9 cellular contexts compared by ENCODE assay signal in genomic region chr5:132474131-132474723, GRCh38. TPM values are rescaled to one million over a fixed set of nuclear protein-coding genes. Genes with fewer than 3 reads are reported as not detected.
A peak's percentile ranks its signal among the peaks of the same experiment; 100 is the strongest.
DNase-seq lines count a peak whose midpoint lies in the region; TF ChIP-seq lines count a peak whose summit lies in the region.
"Had no signal": no experiment of that assay in that cellular context is flagged by ENCODE, and none has a peak within 500 bp of the region (broad histone marks: within the 10 kb centered on the region; RNA-seq: fewer than 3 reads in every experiment).

No MANE protein-coding gene starts in this region.

- TF ChIP-seq CTCF in ascending aorta (IDR thresholded peaks at IDR 0.05): no peak
- no peak for TF ChIP-seq CTCF in nephron progenitor cell (IDR thresholded peaks at IDR 0.05)
- TF ChIP-seq CTCF in GM20000 (IDR thresholded peaks at IDR 0.05; ENCODE audit: extremely low read depth, missing control alignments): no peak
- TF ChIP-seq CTCF in endodermal cell (conservative IDR thresholded peaks at IDR 0.05): no peak

- no peaks in the 10 kb centered on the region for H3K9me3 ChIP-seq in CD4-positive, alpha-beta memory T cell (ENCODE audit: control insufficient read depth in 1 of 2, low read length in 2 of 2)
- H3K9me3 ChIP-seq in KOPT-K1 (ENCODE audit: insufficient read depth, low read length, poor library complexity, severe bottlenecking) (no peaks in the 10 kb centered on the region), ascending aorta (no peaks in the 10 kb centered on the region), neuronal stem cell (replicated peaks in 1 of 2; ENCODE audit: control insufficient read depth in 2 of 2, insufficient read depth in 1 of 2, low read depth in 1 of 2, low read length in 2 of 2) (peaks cover 0 to 3% of the 10 kb centered on the region in 2 donors), endodermal cell (ENCODE audit: control insufficient read depth, low read length) (no peaks in the 10 kb centered on the region)

- H3K27me3 Mint-ChIP-seq in CD4-positive, alpha-beta memory T cell: peaks cover 0 to 5% of the 10 kb centered on the region in 2 donors
- peaks cover 3% of the 10 kb centered on the region for H3K27me3 Mint-ChIP-seq in nephron progenitor cell (ENCODE audit: low read depth, poor library complexity)
- H3K27me3 Mint-ChIP-seq in endodermal cell (ENCODE audit: insufficient read depth): no peaks in the 10 kb centered on the region

- peak overlapping the region in 7 of 8 donors; percentile 3 to 86 (median 35) for H3K4me3 Mint-ChIP-seq in CD4-positive, alpha-beta memory T cell
- H3K4me3 Mint-ChIP-seq in nephron progenitor cell (no peak overlapping the region), endodermal cell (no peak overlapping the region)

- H2BK15ac ChIP-seq in neuronal stem cell (ENCODE audit: low read length): no peak overlapping the region

- H4K91ac ChIP-seq in neuronal stem cell (ENCODE audit: low read depth, low read length, poor library complexity): no peak overlapping the region

- no peaks in the 10 kb centered on the region for H3K79me1 ChIP-seq in neuronal stem cell (ENCODE audit: low read depth, low read length)

- POLR2A ChIA-PET in CD4-positive, alpha-beta memory T cell (lab: Charles Lee; ENCODE audit: partially characterized antibody): interaction anchor here (1.1 to 35.0 kb wide), 9 partner anchors 1 to 88 kb away, joined by 3 to 1580 read pairs (median 52); partner anchors contain the start of gene IRF1

- H3K27ac Mint-ChIP-seq in CD4-positive, alpha-beta memory T cell: peak overlapping the region; percentile 91 to 99 (median 97)
- no peak overlapping the region for H3K27ac Mint-ChIP-seq in nephron progenitor cell
- no peak overlapping the region for H3K27ac Mint-ChIP-seq in endodermal cell

- no peak overlapping the region for H2BK5ac ChIP-seq in neuronal stem cell (ENCODE audit: low read length)

- H3K4me1 ChIP-seq in CD4-positive, alpha-beta memory T cell (ENCODE audit: insufficient read depth, low read length): peaks cover 98% of the 10 kb centered on the region
- peaks cover 10 to 22% of the 10 kb centered on the region in 2 donors for H3K4me1 ChIP-seq in ascending aorta
- H3K4me1 ChIP-seq in neuronal stem cell (ENCODE audit: control insufficient read depth in 2 of 2, insufficient read depth in 1 of 2, low read depth in 1 of 2, low read length in 2 of 2): peaks cover 0 to 3% of the 10 kb centered on the region in 2 donors
- H3K4me1 ChIP-seq in endodermal cell (ENCODE audit: control insufficient read depth, insufficient read depth, low read length): no peaks in the 10 kb centered on the region

- WGBS in neuronal stem cell (ENCODE audit: extremely low coverage in 2 of 2, insufficient read length in 2 of 2, insufficient replicate concordance in 1 of 2), 2 donors: no CpG with 5 or more reads among the region's 3 CpGs
- WGBS in endodermal cell (ENCODE audit: insufficient coverage in 1 of 2, insufficient read length in 1 of 2), 2 experiments: 86 to 95% methylated on average over 3 of the region's 3 CpGs

- H3K27ac ChIP-seq in CD4-positive, alpha-beta memory T cell (ENCODE audit: low read depth, low read length): peak overlapping the region; percentile 65
- peak overlapping the region; percentile 99 for H3K27ac ChIP-seq in KOPT-K1 (ENCODE audit: low read depth, low read length, poor library complexity, severe bottlenecking)
- H3K27ac ChIP-seq in ascending aorta: peak overlapping the region; percentile 48 to 67
- H3K27ac ChIP-seq in neuronal stem cell (replicated peaks; ENCODE audit: low read length): no peak overlapping the region
- H3K27ac ChIP-seq in endodermal cell (ENCODE audit: low read depth, low read length): no peak overlapping the region

- no peak overlapping the region for H3K4me2 ChIP-seq in neuronal stem cell (ENCODE audit: insufficient read depth, low read length, poor library complexity, severe bottlenecking)

- no peak overlapping the region for H3K4ac ChIP-seq in neuronal stem cell (ENCODE audit: low read length)

- no peak overlapping the region for H3K18ac ChIP-seq in neuronal stem cell (ENCODE audit: low read length)

- no peak overlapping the region for H2AK5ac ChIP-seq in neuronal stem cell (ENCODE audit: low read depth, low read length)

- no peak overlapping the region for H2BK120ac ChIP-seq in neuronal stem cell (ENCODE audit: low read depth, low read length)

- H3K27me3 ChIP-seq in CD4-positive, alpha-beta memory T cell (ENCODE audit: insufficient read depth, low read length): no peaks in the 10 kb centered on the region
- H3K27me3 ChIP-seq in ascending aorta (no peaks in the 10 kb centered on the region), neuronal stem cell (ENCODE audit: control insufficient read depth in 3 of 3, insufficient read depth in 3 of 3, low read depth in 1 of 3, low read length in 3 of 3) (no peaks in the 10 kb centered on the region), endodermal cell (ENCODE audit: control insufficient read depth, insufficient read depth, low read length, poor library complexity, severe bottlenecking) (no peaks in the 10 kb centered on the region)

- no peak overlapping the region for H3K4me3 ChIP-seq in CD4-positive, alpha-beta memory T cell (ENCODE audit: low read length in 2 of 2)
- H3K4me3 ChIP-seq in ascending aorta (no peak overlapping the region), neuronal stem cell (ENCODE audit: low read length in 2 of 2) (no peak overlapping the region), endodermal cell (ENCODE audit: low read length) (no peak overlapping the region)

- no peak overlapping the region for H4K8ac ChIP-seq in neuronal stem cell (ENCODE audit: low read depth, low read length)

- no peaks in the 10 kb centered on the region for H3K36me3 ChIP-seq in CD4-positive, alpha-beta memory T cell (ENCODE audit: insufficient read depth, low read length)
- H3K36me3 ChIP-seq in KOPT-K1 (ENCODE audit: insufficient read depth, low read length): peaks cover 36% of the 10 kb centered on the region
- H3K36me3 ChIP-seq in ascending aorta: no peaks in the 10 kb centered on the region
- no peaks in the 10 kb centered on the region for H3K36me3 ChIP-seq in neuronal stem cell (replicated peaks in 1 of 2; ENCODE audit: control insufficient read depth in 2 of 2, insufficient read depth in 2 of 2, low read length in 2 of 2)
- H3K36me3 ChIP-seq in endodermal cell (ENCODE audit: control insufficient read depth, insufficient read depth, low read length): no peaks in the 10 kb centered on the region

- peak in 1 of 5 donors; percentile 46 for DNase-seq in CD4-positive, alpha-beta memory T cell
- DNase-seq in ascending aorta (ENCODE audit: low spot score in 2 of 2) (no peak), neuronal stem cell (ENCODE audit: low spot score) (no peak), iPS-NIHi11 (ENCODE audit: low spot score) (no peak), nephron progenitor cell (no peak), GM20000 (ENCODE audit: low spot score) (no peak), endodermal cell (no peak)
- DNase-seq: Karpas-422 had no signal

- intact Hi-C loops in CD4-positive, alpha-beta memory T cell (cut with micrococcal nuclease): no loop called here
- intact Hi-C loops in ascending aorta (cut with DNase I): no loop called here

- H3K9me3 Mint-ChIP-seq in CD4-positive, alpha-beta memory T cell: peaks cover 0 to 7% (median 0%) of the 10 kb centered on the region in 8 donors
- H3K9me3 Mint-ChIP-seq in nephron progenitor cell (peaks cover 3% of the 10 kb centered on the region), endodermal cell (peaks cover 3% of the 10 kb centered on the region)

- H3K9ac ChIP-seq in neuronal stem cell (ENCODE audit: low read depth, low read length, poor library complexity) (no peak overlapping the region), endodermal cell (ENCODE audit: extremely low read depth, low read length, poor library complexity, severe bottlenecking) (no peak overlapping the region)

- no peak overlapping the region for H3K23ac ChIP-seq in neuronal stem cell (ENCODE audit: low read depth, low read length, poor library complexity)

- peaks cover 5 to 60% of the 10 kb centered on the region in 2 donors for H3K36me3 Mint-ChIP-seq in CD4-positive, alpha-beta memory T cell
- H3K36me3 Mint-ChIP-seq in nephron progenitor cell (ENCODE audit: low read depth) (no peaks in the 10 kb centered on the region), endodermal cell (ENCODE audit: low read depth) (no peaks in the 10 kb centered on the region)

- no peak overlapping the region for H2BK12ac ChIP-seq in neuronal stem cell (ENCODE audit: low read length)

- CTCF ChIA-PET in CD4-positive, alpha-beta memory T cell (lab: Charles Lee; ENCODE audit: partially characterized antibody): interaction anchor here (1.1 to 6.6 kb wide), 10 partner anchors 10 to 88 kb away, joined by 3 to 86 read pairs (median 9); partner anchors contain the start of gene IRF1

- peak overlapping the region; percentile 68 for H2AFZ ChIP-seq in neuronal stem cell (ENCODE audit: low read length)

- peaks cover 60 to 96% (median 79%) of the 10 kb centered on the region in 4 donors for H3K4me1 Mint-ChIP-seq in CD4-positive, alpha-beta memory T cell
- H3K4me1 Mint-ChIP-seq in nephron progenitor cell (peaks cover 21% of the 10 kb centered on the region), endodermal cell (peaks cover 4% of the 10 kb centered on the region)

- H3K14ac ChIP-seq in neuronal stem cell (ENCODE audit: low read length): peak overlapping the region; percentile 5

RNA-seq across cellular contexts. Expression of gene IRF1, which starts 16.3 kb away (rescaled TPM):
- 100 to 1,000 TPM; 192 to 202 TPM for total RNA-seq in CD4-positive, alpha-beta memory T cell
- 100 to 1,000 TPM; 192 to 237 TPM for polyA plus RNA-seq in CD4-positive, alpha-beta memory T cell
- total RNA-seq in ascending aorta (57.7 TPM), endodermal cell (1 to 10 TPM; 5.6 to 7.3 TPM)
- polyA plus RNA-seq in neuronal stem cell (2013, experiment 1 of 2): 1.4 TPM
- 1.5 TPM for polyA plus RNA-seq in neuronal stem cell (2013, experiment 2 of 2)
- 2.2 TPM for polyA plus RNA-seq in endodermal cell (2013, experiment 1 of 2)
- 4.5 TPM for polyA plus RNA-seq in endodermal cell (2013, experiment 2 of 2)

Comparison
In these comparisons a context has a peak if more than half of its experiments do, and no peak if none do; other contexts are left out.
1. H3K27ac ChIP-seq: peak in CD4-positive, alpha-beta memory T cell (single experiment), KOPT-K1 (single experiment) and ascending aorta (2 of 2); none in neuronal stem cell (single experiment) and endodermal cell (single experiment).
2. H3K27ac Mint-ChIP-seq: peak in CD4-positive, alpha-beta memory T cell (7 of 7); none in nephron progenitor cell (single experiment) and endodermal cell (single experiment).
3. H3K4me3 Mint-ChIP-seq: peak in CD4-positive, alpha-beta memory T cell (7 of 8); none in nephron progenitor cell (single experiment) and endodermal cell (single experiment).